Comparison of ENCODE assay signal across 1 cellular context in the genomic region with DNA sequence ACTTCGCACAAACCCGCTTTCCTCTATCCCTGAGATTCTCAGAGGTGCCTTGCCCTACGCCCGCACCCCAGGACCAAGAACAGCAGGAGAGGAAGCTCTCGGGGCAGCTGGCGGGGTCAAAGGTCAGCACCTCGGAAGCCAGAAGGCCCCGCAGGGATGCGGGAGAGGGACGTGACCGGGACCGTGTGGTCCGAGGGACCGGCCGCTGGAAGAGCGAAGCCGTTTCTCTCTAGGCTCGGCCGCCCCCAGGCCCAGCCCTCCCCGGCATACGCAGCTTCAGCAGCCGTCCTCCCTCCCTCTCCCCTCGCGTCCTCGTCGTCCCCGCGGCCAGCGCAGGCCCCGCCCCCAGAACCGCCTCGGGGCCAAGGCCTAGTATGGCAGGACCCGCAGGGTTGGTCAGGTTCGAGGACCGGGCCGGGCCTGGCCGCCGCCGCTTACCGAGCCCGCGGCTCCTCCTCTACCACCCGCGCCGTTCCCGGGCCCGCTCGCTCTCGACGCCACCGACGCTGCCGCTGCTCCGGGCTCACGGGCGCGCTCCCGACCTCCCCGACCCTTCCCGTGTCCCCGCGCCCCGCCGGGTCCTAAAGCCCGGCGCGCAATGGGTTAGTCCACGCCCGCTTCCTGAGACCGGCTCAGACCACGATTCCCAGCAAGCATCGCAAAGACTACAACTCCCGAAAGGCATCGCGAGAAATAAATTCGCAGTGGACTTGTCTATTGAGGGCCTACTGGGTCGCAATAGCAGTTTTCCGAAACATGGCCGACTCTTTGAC.
TF ChIP-seq lines count a peak whose summit lies in the region.

A gene with protein sequence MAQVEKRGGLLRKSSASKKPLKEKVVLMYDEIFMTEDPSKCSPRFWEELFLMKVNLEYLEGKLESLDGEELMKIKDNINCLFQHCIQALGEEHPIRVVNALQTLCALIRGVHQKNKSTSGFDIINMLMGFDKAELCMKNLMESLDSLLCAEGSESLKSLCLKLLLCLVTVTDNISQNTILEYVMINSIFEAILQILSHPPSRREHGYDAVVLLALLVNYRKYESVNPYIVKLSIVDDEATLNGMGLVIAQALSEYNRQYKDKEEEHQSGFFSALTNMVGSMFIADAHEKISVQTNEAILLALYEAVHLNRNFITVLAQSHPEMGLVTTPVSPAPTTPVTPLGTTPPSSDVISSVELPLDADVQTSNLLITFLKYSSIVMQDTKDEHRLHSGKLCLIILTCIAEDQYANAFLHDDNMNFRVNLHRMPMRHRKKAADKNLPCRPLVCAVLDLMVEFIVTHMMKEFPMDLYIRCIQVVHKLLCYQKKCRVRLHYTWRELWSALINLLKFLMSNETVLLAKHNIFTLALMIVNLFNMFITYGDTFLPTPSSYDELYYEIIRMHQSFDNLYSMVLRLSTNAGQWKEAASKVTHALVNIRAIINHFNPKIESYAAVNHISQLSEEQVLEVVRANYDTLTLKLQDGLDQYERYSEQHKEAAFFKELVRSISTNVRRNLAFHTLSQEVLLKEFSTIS (minus strand): TSS at position 527 of the 773 bp plus-strand sequence. CDS start 16,059 bp downstream, outside the sequence.

TF ChIP-seq in HepG2, 621 proteins besides CTCF, POLR2A, EP300 and RAD21 (continued from another document and continues in another):
- TF ChIP-seq, protein P1, sequence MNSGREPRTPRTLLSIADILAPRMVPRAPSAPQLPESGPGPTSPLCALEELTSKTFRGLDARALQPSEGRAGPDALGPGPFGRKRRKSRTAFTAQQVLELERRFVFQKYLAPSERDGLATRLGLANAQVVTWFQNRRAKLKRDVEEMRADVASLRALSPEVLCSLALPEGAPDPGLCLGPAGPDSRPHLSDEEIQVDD (CRISPR knock-in tag; IDR thresholded peaks at IDR 0.05; ENCODE audit: borderline replicate concordance) = peak; percentile 63; the same call in 1 of the 2 replicates
- TF ChIP-seq ZNF20 (CRISPR knock-in tag; IDR thresholded peaks at IDR 0.05) = no peak
- no peak for TF ChIP-seq TBX3 (IDR thresholded peaks at IDR 0.05; ENCODE audit: borderline replicate concordance)
- TF ChIP-seq STAT5B (CRISPR knock-in tag; IDR thresholded peaks at IDR 0.05) = no peak
- no peak for TF ChIP-seq FIP1L1 (IDR thresholded peaks at IDR 0.05; ENCODE audit: borderline replicate concordance, insufficient read depth, low read depth, low read length)
- TF ChIP-seq, protein P2, sequence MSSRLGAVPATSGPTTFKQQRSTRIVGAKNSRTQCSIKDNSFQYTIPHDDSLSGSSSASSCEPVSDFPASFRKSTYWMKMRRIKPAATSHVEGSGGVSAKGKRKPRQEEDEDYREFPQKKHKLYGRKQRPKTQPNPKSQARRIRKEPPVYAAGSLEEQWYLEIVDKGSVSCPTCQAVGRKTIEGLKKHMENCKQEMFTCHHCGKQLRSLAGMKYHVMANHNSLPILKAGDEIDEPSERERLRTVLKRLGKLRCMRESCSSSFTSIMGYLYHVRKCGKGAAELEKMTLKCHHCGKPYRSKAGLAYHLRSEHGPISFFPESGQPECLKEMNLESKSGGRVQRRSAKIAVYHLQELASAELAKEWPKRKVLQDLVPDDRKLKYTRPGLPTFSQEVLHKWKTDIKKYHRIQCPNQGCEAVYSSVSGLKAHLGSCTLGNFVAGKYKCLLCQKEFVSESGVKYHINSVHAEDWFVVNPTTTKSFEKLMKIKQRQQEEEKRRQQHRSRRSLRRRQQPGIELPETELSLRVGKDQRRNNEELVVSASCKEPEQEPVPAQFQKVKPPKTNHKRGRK (CRISPR knock-in tag; IDR thresholded peaks at IDR 0.05) = no peak
- TF ChIP-seq, protein P3, sequence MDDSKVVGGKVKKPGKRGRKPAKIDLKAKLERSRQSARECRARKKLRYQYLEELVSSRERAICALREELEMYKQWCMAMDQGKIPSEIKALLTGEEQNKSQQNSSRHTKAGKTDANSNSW (CRISPR knock-in tag; IDR thresholded peaks at IDR 0.05; ENCODE audit: borderline replicate concordance) = no peak
- TF ChIP-seq, protein P4, sequence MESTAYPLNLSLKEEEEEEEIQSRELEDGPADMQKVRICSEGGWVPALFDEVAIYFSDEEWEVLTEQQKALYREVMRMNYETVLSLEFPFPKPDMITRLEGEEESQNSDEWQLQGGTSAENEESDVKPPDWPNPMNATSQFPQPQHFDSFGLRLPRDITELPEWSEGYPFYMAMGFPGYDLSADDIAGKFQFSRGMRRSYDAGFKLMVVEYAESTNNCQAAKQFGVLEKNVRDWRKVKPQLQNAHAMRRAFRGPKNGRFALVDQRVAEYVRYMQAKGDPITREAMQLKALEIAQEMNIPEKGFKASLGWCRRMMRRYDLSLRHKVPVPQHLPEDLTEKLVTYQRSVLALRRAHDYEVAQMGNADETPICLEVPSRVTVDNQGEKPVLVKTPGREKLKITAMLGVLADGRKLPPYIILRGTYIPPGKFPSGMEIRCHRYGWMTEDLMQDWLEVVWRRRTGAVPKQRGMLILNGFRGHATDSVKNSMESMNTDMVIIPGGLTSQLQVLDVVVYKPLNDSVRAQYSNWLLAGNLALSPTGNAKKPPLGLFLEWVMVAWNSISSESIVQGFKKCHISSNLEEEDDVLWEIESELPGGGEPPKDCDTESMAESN (CRISPR knock-in tag; conservative IDR thresholded peaks at IDR 0.05) = peak; percentile 88
- peak; percentile 79 for TF ChIP-seq ZNF883 (CRISPR knock-in tag; IDR thresholded peaks at IDR 0.05; ENCODE audit: not compliant biosample characterization)
- TF ChIP-seq, protein P5, sequence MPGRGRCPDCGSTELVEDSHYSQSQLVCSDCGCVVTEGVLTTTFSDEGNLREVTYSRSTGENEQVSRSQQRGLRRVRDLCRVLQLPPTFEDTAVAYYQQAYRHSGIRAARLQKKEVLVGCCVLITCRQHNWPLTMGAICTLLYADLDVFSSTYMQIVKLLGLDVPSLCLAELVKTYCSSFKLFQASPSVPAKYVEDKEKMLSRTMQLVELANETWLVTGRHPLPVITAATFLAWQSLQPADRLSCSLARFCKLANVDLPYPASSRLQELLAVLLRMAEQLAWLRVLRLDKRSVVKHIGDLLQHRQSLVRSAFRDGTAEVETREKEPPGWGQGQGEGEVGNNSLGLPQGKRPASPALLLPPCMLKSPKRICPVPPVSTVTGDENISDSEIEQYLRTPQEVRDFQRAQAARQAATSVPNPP (CRISPR knock-in tag; IDR thresholded peaks at IDR 0.05) = peak; percentile 30; the same call in 1 of the 2 replicates
- TF ChIP-seq, protein P6, sequence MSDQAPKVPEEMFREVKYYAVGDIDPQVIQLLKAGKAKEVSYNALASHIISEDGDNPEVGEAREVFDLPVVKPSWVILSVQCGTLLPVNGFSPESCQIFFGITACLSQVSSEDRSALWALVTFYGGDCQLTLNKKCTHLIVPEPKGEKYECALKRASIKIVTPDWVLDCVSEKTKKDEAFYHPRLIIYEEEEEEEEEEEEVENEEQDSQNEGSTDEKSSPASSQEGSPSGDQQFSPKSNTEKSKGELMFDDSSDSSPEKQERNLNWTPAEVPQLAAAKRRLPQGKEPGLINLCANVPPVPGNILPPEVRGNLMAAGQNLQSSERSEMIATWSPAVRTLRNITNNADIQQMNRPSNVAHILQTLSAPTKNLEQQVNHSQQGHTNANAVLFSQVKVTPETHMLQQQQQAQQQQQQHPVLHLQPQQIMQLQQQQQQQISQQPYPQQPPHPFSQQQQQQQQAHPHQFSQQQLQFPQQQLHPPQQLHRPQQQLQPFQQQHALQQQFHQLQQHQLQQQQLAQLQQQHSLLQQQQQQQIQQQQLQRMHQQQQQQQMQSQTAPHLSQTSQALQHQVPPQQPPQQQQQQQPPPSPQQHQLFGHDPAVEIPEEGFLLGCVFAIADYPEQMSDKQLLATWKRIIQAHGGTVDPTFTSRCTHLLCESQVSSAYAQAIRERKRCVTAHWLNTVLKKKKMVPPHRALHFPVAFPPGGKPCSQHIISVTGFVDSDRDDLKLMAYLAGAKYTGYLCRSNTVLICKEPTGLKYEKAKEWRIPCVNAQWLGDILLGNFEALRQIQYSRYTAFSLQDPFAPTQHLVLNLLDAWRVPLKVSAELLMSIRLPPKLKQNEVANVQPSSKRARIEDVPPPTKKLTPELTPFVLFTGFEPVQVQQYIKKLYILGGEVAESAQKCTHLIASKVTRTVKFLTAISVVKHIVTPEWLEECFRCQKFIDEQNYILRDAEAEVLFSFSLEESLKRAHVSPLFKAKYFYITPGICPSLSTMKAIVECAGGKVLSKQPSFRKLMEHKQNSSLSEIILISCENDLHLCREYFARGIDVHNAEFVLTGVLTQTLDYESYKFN (CRISPR knock-in tag; conservative IDR thresholded peaks at IDR 0.05) = peak; percentile 67
- 0 out of 2 replicates have a peak, but pooled peaks have one; percentile 6 for TF ChIP-seq ZNF24 (IDR thresholded peaks at IDR 0.05)
- TF ChIP-seq, protein P7, sequence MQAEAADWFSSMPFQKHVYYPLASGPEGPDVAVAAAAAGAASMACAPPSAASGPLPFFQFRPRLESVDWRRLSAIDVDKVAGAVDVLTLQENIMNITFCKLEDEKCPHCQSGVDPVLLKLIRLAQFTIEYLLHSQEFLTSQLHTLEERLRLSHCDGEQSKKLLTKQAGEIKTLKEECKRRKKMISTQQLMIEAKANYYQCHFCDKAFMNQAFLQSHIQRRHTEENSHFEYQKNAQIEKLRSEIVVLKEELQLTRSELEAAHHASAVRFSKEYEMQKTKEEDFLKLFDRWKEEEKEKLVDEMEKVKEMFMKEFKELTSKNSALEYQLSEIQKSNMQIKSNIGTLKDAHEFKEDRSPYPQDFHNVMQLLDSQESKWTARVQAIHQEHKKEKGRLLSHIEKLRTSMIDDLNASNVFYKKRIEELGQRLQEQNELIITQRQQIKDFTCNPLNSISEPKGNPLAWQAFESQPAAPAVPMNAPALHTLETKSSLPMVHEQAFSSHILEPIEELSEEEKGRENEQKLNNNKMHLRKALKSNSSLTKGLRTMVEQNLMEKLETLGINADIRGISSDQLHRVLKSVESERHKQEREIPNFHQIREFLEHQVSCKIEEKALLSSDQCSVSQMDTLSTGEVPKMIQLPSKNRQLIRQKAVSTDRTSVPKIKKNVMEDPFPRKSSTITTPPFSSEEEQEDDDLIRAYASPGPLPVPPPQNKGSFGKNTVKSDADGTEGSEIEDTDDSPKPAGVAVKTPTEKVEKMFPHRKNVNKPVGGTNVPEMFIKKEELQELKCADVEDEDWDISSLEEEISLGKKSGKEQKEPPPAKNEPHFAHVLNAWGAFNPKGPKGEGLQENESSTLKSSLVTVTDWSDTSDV (CRISPR knock-in tag; IDR thresholded peaks at IDR 0.05) = no peak
- no peak; the same call in 1 of the 2 replicates for TF ChIP-seq ZFP90 (CRISPR knock-in tag; IDR thresholded peaks at IDR 0.05; ENCODE audit: borderline replicate concordance)
- TF ChIP-seq NCOR1 (IDR thresholded peaks at IDR 0.05; ENCODE audit: borderline replicate concordance, low read length) = no peak
- TF ChIP-seq, protein P8, sequence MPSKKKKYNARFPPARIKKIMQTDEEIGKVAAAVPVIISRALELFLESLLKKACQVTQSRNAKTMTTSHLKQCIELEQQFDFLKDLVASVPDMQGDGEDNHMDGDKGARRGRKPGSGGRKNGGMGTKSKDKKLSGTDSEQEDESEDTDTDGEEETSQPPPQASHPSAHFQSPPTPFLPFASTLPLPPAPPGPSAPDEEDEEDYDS (CRISPR knock-in tag; IDR thresholded peaks at IDR 0.05) = peak; percentile 98
- no peak for TF ChIP-seq IKZF1 (IDR thresholded peaks at IDR 0.05)
- 0 out of 2 replicates have a peak, but pooled peaks have one; percentile 10 for TF ChIP-seq ZSCAN9 (CRISPR knock-in tag; IDR thresholded peaks at IDR 0.05; ENCODE audit: borderline replicate concordance)
- no peak for TF ChIP-seq HNRNPL (IDR thresholded peaks at IDR 0.05; ENCODE audit: low read depth, low read length)
- TF ChIP-seq ZNF841 (CRISPR knock-in tag; IDR thresholded peaks at IDR 0.05; ENCODE audit: borderline replicate concordance) = no peak
- peak; percentile 74; the same call in 1 of the 2 replicates for TF ChIP-seq ZNF878 (CRISPR knock-in tag; IDR thresholded peaks at IDR 0.05)
- peak; percentile 68 for TF ChIP-seq JARID2 (CRISPR knock-in tag; IDR thresholded peaks at IDR 0.05; ENCODE audit: insufficient replicate concordance)
- TF ChIP-seq, protein P9, sequence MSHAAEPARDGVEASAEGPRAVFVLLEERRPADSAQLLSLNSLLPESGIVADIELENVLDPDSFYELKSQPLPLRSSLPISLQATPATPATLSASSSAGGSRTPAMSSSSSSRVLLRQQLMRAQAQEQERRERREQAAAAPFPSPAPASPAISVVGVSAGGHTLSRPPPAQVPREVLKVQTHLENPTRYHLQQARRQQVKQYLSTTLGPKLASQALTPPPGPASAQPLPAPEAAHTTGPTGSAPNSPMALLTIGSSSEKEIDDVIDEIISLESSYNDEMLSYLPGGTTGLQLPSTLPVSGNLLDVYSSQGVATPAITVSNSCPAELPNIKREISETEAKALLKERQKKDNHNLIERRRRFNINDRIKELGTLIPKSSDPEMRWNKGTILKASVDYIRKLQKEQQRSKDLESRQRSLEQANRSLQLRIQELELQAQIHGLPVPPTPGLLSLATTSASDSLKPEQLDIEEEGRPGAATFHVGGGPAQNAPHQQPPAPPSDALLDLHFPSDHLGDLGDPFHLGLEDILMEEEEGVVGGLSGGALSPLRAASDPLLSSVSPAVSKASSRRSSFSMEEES (CRISPR knock-in tag; IDR thresholded peaks at IDR 0.05) = peak; percentile 30; the same call in 1 of the 2 replicates
- TF ChIP-seq, protein P10, sequence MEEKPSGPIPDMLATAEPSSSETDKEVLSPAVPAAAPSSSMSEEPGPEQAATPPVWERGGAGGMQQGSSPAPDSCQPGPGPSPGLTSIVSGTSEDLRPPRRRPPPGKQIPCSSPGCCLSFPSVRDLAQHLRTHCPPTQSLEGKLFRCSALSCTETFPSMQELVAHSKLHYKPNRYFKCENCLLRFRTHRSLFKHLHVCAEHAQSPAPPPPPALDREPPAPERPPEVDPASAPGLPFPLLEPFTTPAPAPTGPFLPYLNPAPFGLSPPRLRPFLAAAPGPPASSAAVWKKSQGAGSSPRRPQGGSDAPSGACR (CRISPR knock-in tag; IDR thresholded peaks at IDR 0.05) = peak; percentile 62; the same call in 1 of the 2 replicates
- no peak for TF ChIP-seq ZNF138 (CRISPR knock-in tag; IDR thresholded peaks at IDR 0.05; ENCODE audit: low read depth)
- TF ChIP-seq CC2D1A (CRISPR knock-in tag; IDR thresholded peaks at IDR 0.05) = no peak
- TF ChIP-seq HNF4A (CRISPR knock-in tag; IDR thresholded peaks at IDR 0.05) = peak; percentile 48
- peak; percentile 62; the same call in 1 of the 2 replicates for TF ChIP-seq RARA (CRISPR knock-in tag; IDR thresholded peaks at IDR 0.05)
- TF ChIP-seq ZNF572 (CRISPR knock-in tag; IDR thresholded peaks at IDR 0.05) = peak; percentile 31; the same call in 1 of the 2 replicates
- no peak for TF ChIP-seq RBAK (CRISPR knock-in tag; IDR thresholded peaks at IDR 0.05)
- peak; percentile 36; the same call in 1 of the 2 replicates for TF ChIP-seq POGZ (CRISPR knock-in tag; IDR thresholded peaks at IDR 0.05)
- no peak for TF ChIP-seq HOXA7 (CRISPR knock-in tag; IDR thresholded peaks at IDR 0.05)
- peak; percentile 72 for TF ChIP-seq CCAR2 (optimal IDR thresholded peaks at IDR 0.05; ENCODE audit: low read depth, low read length)
- peak; percentile 49; the same call in 1 of the 2 replicates for TF ChIP-seq ZNF124 (CRISPR knock-in tag; IDR thresholded peaks at IDR 0.05)
- no peak for TF ChIP-seq ZNF496 (CRISPR knock-in tag; IDR thresholded peaks at IDR 0.05; ENCODE audit: insufficient replicate concordance)
- peak; percentile 80 for TF ChIP-seq ARNTL (CRISPR knock-in tag; IDR thresholded peaks at IDR 0.05)
